In genomic region chr16:65015577-65015976, GRCh38 we compare ENCODE assay signal across 31 cellular contexts.
"Had no signal": no experiment of that assay in that cellular context is flagged by ENCODE, and none has a peak within 500 bp of the region (broad histone marks: within the 10 kb centered on the region; RNA-seq: fewer than 3 reads in every experiment).

No MANE protein-coding gene starts in this region.

- H3K4me1 Mint-ChIP-seq: activated B cell treated with CpG ODN at 0.5 μM for 24 hours; activated CD4-positive, alpha-beta memory T cell treated with anti-CD3 and anti-CD28 coated beads, Interleukin-2, amount 10 ng/mL, durations not matched to agents 7 days and 5 days; activated CD8-positive, alpha-beta memory T cell treated with anti-CD3 and anti-CD28 coated beads, Interleukin-2, amount 10 ng/mL, durations not matched to agents 7 days and 5 days; activated naive CD8-positive, alpha-beta T cell treated with anti-CD3 and anti-CD28 coated beads for 36 hours; activated T-helper 17 cell treated with anti-CD3 and anti-CD28 coated beads, Interleukin-2, amount 50 U/mL, for 72 hours had no signal

- H3K27ac Mint-ChIP-seq: activated B cell treated with CpG ODN at 0.5 μM for 24 hours; activated CD4-positive, alpha-beta memory T cell treated with anti-CD3 and anti-CD28 coated beads, Interleukin-2, amount 10 ng/mL, durations not matched to agents 7 days and 5 days; activated CD8-positive, alpha-beta memory T cell treated with anti-CD3 and anti-CD28 coated beads, Interleukin-2, amount 10 ng/mL, durations not matched to agents 7 days and 5 days; activated naive CD8-positive, alpha-beta T cell treated with anti-CD3 and anti-CD28 coated beads for 36 hours; activated T-cell treated with anti-CD3 and anti-CD28 coated beads, Interleukin-2, amount 50 U/mL, for 72 hours; activated T-helper 17 cell treated with anti-CD3 and anti-CD28 coated beads, Interleukin-2, amount 50 U/mL, for 72 hours; T-helper 1 cell treated with Interleukin-12 subunit alpha and Interleukin-12 subunit beta and Interleukin-4 antibody, amounts not matched to agents 30 μg/mL and 1 μg/mL, for 36 hours; T-helper 2 cell treated with Interferon-gamma antibody and Interleukin-4, amounts not matched to agents 5 μg/mL and 100 μg/mL, for 36 hours had no signal

- H3K9ac ChIP-seq: KMS-11, SK-N-SH had no signal

- H3K27me3 ChIP-seq: body of pancreas, SJSA1 had no signal

- H3K4me2 ChIP-seq: KMS-11, SK-N-SH had no signal

- H3K4me1 ChIP-seq: body of pancreas had no signal

- H3K9me3 ChIP-seq: body of pancreas, SJSA1, SK-N-SH had no signal

- H3K27ac ChIP-seq: body of pancreas, KMS-11, SJSA1 had no signal

- ATAC-seq: activated CD8-positive, alpha-beta memory T cell treated with anti-CD3 and anti-CD28 coated beads, Interleukin-2, amount 10 ng/mL, durations not matched to agents 7 days and 5 days; activated T-cell treated with anti-CD3 and anti-CD28 coated beads, Interleukin-2, amount 50 U/mL, for 72 hours; activated T-helper 17 cell treated with anti-CD3 and anti-CD28 coated beads, Interleukin-2, amount 50 U/mL, for 72 hours; body of pancreas; Panc1 had no signal

- H3K4me3 Mint-ChIP-seq: activated B cell treated with CpG ODN at 0.5 μM for 24 hours; activated CD4-positive, alpha-beta memory T cell treated with anti-CD3 and anti-CD28 coated beads, Interleukin-2, amount 10 ng/mL, durations not matched to agents 7 days and 5 days; activated CD8-positive, alpha-beta memory T cell treated with anti-CD3 and anti-CD28 coated beads, Interleukin-2, amount 10 ng/mL, durations not matched to agents 7 days and 5 days; activated naive CD8-positive, alpha-beta T cell treated with anti-CD3 and anti-CD28 coated beads for 36 hours; activated T-cell treated with anti-CD3 and anti-CD28 coated beads, Interleukin-2, amount 50 U/mL, for 72 hours; activated T-helper 17 cell treated with anti-CD3 and anti-CD28 coated beads, Interleukin-2, amount 50 U/mL, for 72 hours; T-helper 1 cell treated with Interleukin-12 subunit alpha and Interleukin-12 subunit beta and Interleukin-4 antibody, amounts not matched to agents 30 μg/mL and 1 μg/mL, for 36 hours; T-helper 2 cell treated with Interferon-gamma antibody and Interleukin-4, amounts not matched to agents 5 μg/mL and 100 μg/mL, for 36 hours had no signal

- H3K27me3 Mint-ChIP-seq: activated B cell treated with CpG ODN at 0.5 μM for 24 hours; activated CD4-positive, alpha-beta memory T cell treated with anti-CD3 and anti-CD28 coated beads, Interleukin-2, amount 10 ng/mL, durations not matched to agents 7 days and 5 days; activated CD8-positive, alpha-beta memory T cell treated with anti-CD3 and anti-CD28 coated beads, Interleukin-2, amount 10 ng/mL, durations not matched to agents 7 days and 5 days; activated naive CD8-positive, alpha-beta T cell treated with anti-CD3 and anti-CD28 coated beads for 36 hours; activated T-helper 17 cell treated with anti-CD3 and anti-CD28 coated beads, Interleukin-2, amount 50 U/mL, for 72 hours had no signal

- H3K9me2 ChIP-seq: SK-N-SH had no signal

- DNase-seq: activated B cell treated with CpG ODN at 0.5 μM for 24 hours; activated CD4-positive, alpha-beta memory T cell treated with anti-CD3 and anti-CD28 coated beads, Interleukin-2, amount 10 ng/mL, durations not matched to agents 7 days and 5 days; activated CD4-positive, alpha-beta T cell treated with anti-CD3 and anti-CD28 coated beads for 1 hour; activated CD4-positive, alpha-beta T cell treated with anti-CD3 and anti-CD28 coated beads for 48 hours; activated CD8-positive, alpha-beta memory T cell treated with anti-CD3 and anti-CD28 coated beads for 24 hours; activated CD8-positive, alpha-beta memory T cell treated with anti-CD3 and anti-CD28 coated beads, Interleukin-2, amount 10 ng/mL, durations not matched to agents 7 days and 5 days; activated CD8-positive, alpha-beta memory T cell treated with anti-CD3 and anti-CD28 coated beads, Interleukin-2, amount 50 U/mL, for 48 hours; activated effector memory CD4-positive, alpha-beta T cell treated with anti-CD3 and anti-CD28 coated beads, Interleukin-2, amount 50 U/mL, for 16 hours; activated naive CD4-positive, alpha-beta T cell; activated naive CD4-positive, alpha-beta T cell treated with anti-CD3 and anti-CD28 coated beads, Interleukin-2, amount 50 U/mL, for 16 hours; activated naive CD8-positive, alpha-beta T cell treated with anti-CD3 and anti-CD28 coated beads for 36 hours; activated T-cell treated with anti-CD3 and anti-CD28 coated beads, Interleukin-2, amount 50 U/mL, for 1 hour; activated T-cell treated with anti-CD3 and anti-CD28 coated beads, Interleukin-2, amount 50 U/mL, for 72 hours; amniotic stem cell; aorta; body of pancreas; central memory CD4-positive, alpha-beta T cell; NCI-H1105; NCI-H1417 treated with DMSO at 0.1 percent for 48 hours; NCI-H187 treated with DMSO at 0.1 percent for 48 hours; NCI-H2081; NCI-H345; NCI-H524 treated with DMSO at 0.1 percent for 48 hours; SHP77; SK-N-SH had no signal

- H3K4me3 ChIP-seq: body of pancreas, SJSA1 had no signal

- H3K36me3 Mint-ChIP-seq: activated CD8-positive, alpha-beta memory T cell treated with anti-CD3 and anti-CD28 coated beads, Interleukin-2, amount 10 ng/mL, durations not matched to agents 7 days and 5 days; activated naive CD8-positive, alpha-beta T cell treated with anti-CD3 and anti-CD28 coated beads for 36 hours had no signal
